In genomic region chr10:61342817-61343572, GRCh38 we compare ENCODE assay signal across 1 cellular context.
TF ChIP-seq lines count a peak whose summit lies in the region.

No MANE protein-coding gene starts in this region.

TF ChIP-seq in K562, 482 proteins besides CTCF, POLR2A, EP300 and RAD21 (continued from another document):
- TF ChIP-seq HOMEZ (CRISPR knock-in tag; IDR thresholded peaks at IDR 0.05) (no peak), MXI1 (IDR thresholded peaks at IDR 0.05; ENCODE audit: low read depth, low read length) (no peak), ZFP1 (CRISPR knock-in tag; IDR thresholded peaks at IDR 0.05) (no peak), CBFA2T3 (IDR thresholded peaks at IDR 0.05) (peak; percentile 25; the same call in 1 of the 2 replicates), ARID1B (IDR thresholded peaks at IDR 0.05) (peak; percentile 54; the same call in 1 of the 2 replicates), GTF2E2 (tag; IDR thresholded peaks at IDR 0.05) (no peak), U2AF1 (optimal IDR thresholded peaks at IDR 0.05; ENCODE audit: low read depth, low read length) (no peak), KDM4B (IDR thresholded peaks at IDR 0.05; ENCODE audit: borderline replicate concordance in 2 of 2, low read depth in 1 of 2) (no peak), DIDO1 (tag; IDR thresholded peaks at IDR 0.05; ENCODE audit: low read depth) (peak; percentile 80; the same call in 1 of the 2 replicates), LEF1 (IDR thresholded peaks at IDR 0.05) (peak; percentile 41; the same call in 1 of the 2 replicates), FOXA3 (CRISPR knock-in tag; conservative IDR thresholded peaks at IDR 0.05 in 1 of 2, IDR thresholded peaks at IDR 0.05 in 1 of 2) (peak; percentile 95 to 100; a peak in 3 of 4 replicates), ZNF212 (CRISPR knock-in tag; IDR thresholded peaks at IDR 0.05) (peak; percentile 98), MAFG (tag; conservative IDR thresholded peaks at IDR 0.05) (peak; percentile 71), SMARCE1 (IDR thresholded peaks at IDR 0.05) (peak; percentile 58; the same call in 1 of the 2 replicates), EHMT2 (IDR thresholded peaks at IDR 0.05) (0 out of 2 replicates have a peak, but pooled peaks have one; percentile 14), ZHX1 (conservative IDR thresholded peaks at IDR 0.05; ENCODE audit: low read length) (no peak), TAL1 (IDR thresholded peaks at IDR 0.05) (peak; percentile 58; the same call in 1 of the 2 replicates), TAF7 (tag; IDR thresholded peaks at IDR 0.05) (no peak), ZNF431 (CRISPR knock-in tag; IDR thresholded peaks at IDR 0.05) (no peak), ZBTB8A (IDR thresholded peaks at IDR 0.05; ENCODE audit: partially characterized antibody) (no peak), FOSL1 (tag; conservative IDR thresholded peaks at IDR 0.05) (peak; percentile 37; the same call in 1 of the 2 replicates), MCM5 (IDR thresholded peaks at IDR 0.05; ENCODE audit: low read depth) (no peak), ZNF316 (IDR thresholded peaks at IDR 0.05) (peak; percentile 44; the same call in 1 of the 2 replicates), SUPT5H (IDR thresholded peaks at IDR 0.05) (no peak)
